1 cellular context compared by ENCODE assay signal in the genomic region with DNA sequence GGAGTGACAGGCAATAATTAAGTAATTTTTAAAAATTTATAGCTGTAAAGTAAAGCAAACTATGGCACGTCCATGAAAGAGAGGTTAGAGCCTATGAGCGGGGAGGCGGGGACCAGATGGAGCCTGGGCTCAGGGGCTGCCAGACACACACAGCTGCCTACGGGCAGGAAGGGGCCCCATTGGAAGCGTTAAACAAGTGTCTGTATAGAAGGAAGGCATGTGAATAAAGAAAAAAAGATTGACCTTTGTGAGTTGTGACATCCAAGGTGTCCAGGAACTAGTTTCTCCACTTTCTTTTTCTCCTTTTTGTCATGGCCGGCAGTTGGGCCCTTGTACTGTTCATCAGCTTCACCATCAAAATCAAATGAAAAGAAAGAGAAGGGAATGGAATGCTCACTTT.
TF ChIP-seq lines count a peak whose summit lies in the region.

No MANE protein-coding gene starts in this region.

TF ChIP-seq in GM23338, 12 proteins besides CTCF, POLR2A, EP300 and RAD21:
- TF ChIP-seq, protein P1, sequence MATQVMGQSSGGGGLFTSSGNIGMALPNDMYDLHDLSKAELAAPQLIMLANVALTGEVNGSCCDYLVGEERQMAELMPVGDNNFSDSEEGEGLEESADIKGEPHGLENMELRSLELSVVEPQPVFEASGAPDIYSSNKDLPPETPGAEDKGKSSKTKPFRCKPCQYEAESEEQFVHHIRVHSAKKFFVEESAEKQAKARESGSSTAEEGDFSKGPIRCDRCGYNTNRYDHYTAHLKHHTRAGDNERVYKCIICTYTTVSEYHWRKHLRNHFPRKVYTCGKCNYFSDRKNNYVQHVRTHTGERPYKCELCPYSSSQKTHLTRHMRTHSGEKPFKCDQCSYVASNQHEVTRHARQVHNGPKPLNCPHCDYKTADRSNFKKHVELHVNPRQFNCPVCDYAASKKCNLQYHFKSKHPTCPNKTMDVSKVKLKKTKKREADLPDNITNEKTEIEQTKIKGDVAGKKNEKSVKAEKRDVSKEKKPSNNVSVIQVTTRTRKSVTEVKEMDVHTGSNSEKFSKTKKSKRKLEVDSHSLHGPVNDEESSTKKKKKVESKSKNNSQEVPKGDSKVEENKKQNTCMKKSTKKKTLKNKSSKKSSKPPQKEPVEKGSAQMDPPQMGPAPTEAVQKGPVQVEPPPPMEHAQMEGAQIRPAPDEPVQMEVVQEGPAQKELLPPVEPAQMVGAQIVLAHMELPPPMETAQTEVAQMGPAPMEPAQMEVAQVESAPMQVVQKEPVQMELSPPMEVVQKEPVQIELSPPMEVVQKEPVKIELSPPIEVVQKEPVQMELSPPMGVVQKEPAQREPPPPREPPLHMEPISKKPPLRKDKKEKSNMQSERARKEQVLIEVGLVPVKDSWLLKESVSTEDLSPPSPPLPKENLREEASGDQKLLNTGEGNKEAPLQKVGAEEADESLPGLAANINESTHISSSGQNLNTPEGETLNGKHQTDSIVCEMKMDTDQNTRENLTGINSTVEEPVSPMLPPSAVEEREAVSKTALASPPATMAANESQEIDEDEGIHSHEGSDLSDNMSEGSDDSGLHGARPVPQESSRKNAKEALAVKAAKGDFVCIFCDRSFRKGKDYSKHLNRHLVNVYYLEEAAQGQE (IDR thresholded peaks at IDR 0.05; ENCODE audit: unreplicated experiment), result no peak
- TF ChIP-seq EZH2 (IDR thresholded peaks at IDR 0.05; ENCODE audit: low read depth, unreplicated experiment), result no peak
- no peak for TF ChIP-seq STAT1 (IDR thresholded peaks at IDR 0.05; ENCODE audit: unreplicated experiment)
- TF ChIP-seq, protein P2, sequence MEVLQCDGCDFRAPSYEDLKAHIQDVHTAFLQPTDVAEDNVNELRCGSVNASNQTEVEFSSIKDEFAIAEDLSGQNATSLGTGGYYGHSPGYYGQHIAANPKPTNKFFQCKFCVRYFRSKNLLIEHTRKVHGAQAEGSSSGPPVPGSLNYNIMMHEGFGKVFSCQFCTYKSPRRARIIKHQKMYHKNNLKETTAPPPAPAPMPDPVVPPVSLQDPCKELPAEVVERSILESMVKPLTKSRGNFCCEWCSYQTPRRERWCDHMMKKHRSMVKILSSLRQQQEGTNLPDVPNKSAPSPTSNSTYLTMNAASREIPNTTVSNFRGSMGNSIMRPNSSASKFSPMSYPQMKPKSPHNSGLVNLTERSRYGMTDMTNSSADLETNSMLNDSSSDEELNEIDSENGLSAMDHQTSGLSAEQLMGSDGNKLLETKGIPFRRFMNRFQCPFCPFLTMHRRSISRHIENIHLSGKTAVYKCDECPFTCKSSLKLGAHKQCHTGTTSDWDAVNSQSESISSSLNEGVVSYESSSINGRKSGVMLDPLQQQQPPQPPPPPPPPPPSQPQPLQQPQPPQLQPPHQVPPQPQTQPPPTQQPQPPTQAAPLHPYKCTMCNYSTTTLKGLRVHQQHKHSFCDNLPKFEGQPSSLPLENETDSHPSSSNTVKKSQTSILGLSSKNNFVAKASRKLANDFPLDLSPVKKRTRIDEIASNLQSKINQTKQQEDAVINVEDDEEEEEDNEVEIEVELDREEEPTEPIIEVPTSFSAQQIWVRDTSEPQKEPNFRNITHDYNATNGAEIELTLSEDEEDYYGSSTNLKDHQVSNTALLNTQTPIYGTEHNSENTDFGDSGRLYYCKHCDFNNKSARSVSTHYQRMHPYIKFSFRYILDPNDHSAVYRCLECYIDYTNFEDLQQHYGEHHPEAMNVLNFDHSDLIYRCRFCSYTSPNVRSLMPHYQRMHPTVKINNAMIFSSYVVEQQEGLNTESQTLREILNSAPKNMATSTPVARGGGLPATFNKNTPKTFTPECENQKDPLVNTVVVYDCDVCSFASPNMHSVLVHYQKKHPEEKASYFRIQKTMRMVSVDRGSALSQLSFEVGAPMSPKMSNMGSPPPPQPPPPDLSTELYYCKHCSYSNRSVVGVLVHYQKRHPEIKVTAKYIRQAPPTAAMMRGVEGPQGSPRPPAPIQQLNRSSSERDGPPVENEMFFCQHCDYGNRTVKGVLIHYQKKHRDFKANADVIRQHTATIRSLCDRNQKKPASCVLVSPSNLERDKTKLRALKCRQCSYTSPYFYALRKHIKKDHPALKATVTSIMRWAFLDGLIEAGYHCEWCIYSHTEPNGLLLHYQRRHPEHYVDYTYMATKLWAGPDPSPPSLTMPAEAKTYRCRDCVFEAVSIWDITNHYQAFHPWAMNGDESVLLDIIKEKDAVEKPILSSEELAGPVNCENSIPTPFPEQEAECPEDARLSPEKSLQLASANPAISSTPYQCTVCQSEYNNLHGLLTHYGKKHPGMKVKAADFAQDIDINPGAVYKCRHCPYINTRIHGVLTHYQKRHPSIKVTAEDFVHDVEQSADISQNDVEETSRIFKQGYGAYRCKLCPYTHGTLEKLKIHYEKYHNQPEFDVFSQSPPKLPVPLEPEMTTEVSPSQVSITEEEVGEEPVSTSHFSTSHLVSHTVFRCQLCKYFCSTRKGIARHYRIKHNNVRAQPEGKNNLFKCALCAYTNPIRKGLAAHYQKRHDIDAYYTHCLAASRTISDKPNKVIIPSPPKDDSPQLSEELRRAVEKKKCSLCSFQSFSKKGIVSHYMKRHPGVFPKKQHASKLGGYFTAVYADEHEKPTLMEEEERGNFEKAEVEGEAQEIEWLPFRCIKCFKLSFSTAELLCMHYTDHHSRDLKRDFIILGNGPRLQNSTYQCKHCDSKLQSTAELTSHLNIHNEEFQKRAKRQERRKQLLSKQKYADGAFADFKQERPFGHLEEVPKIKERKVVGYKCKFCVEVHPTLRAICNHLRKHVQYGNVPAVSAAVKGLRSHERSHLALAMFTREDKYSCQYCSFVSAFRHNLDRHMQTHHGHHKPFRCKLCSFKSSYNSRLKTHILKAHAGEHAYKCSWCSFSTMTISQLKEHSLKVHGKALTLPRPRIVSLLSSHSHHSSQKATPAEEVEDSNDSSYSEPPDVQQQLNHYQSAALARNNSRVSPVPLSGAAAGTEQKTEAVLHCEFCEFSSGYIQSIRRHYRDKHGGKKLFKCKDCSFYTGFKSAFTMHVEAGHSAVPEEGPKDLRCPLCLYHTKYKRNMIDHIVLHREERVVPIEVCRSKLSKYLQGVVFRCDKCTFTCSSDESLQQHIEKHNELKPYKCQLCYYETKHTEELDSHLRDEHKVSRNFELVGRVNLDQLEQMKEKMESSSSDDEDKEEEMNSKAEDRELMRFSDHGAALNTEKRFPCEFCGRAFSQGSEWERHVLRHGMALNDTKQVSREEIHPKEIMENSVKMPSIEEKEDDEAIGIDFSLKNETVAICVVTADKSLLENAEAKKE (CRISPR knock-in tag; IDR thresholded peaks at IDR 0.05), result no peak
- TF ChIP-seq POLR2AphosphoS5 (IDR thresholded peaks at IDR 0.05; ENCODE audit: low read depth), result no peak
- TF ChIP-seq JUNB (IDR thresholded peaks at IDR 0.05; ENCODE audit: unreplicated experiment), result no peak
- TF ChIP-seq CREB1 (CRISPR knock-in tag; IDR thresholded peaks at IDR 0.05; ENCODE audit: low read depth), result no peak
- TF ChIP-seq, protein P3, sequence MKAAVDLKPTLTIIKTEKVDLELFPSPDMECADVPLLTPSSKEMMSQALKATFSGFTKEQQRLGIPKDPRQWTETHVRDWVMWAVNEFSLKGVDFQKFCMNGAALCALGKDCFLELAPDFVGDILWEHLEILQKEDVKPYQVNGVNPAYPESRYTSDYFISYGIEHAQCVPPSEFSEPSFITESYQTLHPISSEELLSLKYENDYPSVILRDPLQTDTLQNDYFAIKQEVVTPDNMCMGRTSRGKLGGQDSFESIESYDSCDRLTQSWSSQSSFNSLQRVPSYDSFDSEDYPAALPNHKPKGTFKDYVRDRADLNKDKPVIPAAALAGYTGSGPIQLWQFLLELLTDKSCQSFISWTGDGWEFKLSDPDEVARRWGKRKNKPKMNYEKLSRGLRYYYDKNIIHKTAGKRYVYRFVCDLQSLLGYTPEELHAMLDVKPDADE (IDR thresholded peaks at IDR 0.05), result no peak
- no peak for TF ChIP-seq ZNF331 (CRISPR knock-in tag; IDR thresholded peaks at IDR 0.05; ENCODE audit: low read depth)
- no peak for TF ChIP-seq ZNF114 (CRISPR knock-in tag; IDR thresholded peaks at IDR 0.05)
- TF ChIP-seq NANOG (IDR thresholded peaks at IDR 0.05; ENCODE audit: borderline replicate concordance), result no peak
- TF ChIP-seq EZH2phosphoT487 (IDR thresholded peaks at IDR 0.05; ENCODE audit: unreplicated experiment), result no peak
